ENCODE assay signal across 8 cellular contexts in genomic region chr15:64507293-64507802, GRCh38. TPM values are rescaled to one million over a fixed set of nuclear protein-coding genes. Genes with fewer than 3 reads are reported as not detected.
DNase-seq lines count a peak whose midpoint lies in the region; ATAC-seq, FAIRE-seq and TF ChIP-seq lines count a peak whose summit lies in the region.

No MANE protein-coding gene starts in this region.

- peak; percentile 75 for ATAC-seq in HG02885 (IDR thresholded peaks at IDR 0.05; ENCODE audit: poor library complexity, unreplicated experiment)
- ATAC-seq in GM12878 = peak; percentile 93

- CTCF ChIA-PET in GM12878 (lab: Yijun Ruan, JAX) = interaction anchor here (0.9 to 2.8 kb wide), 18 partner anchors 14 to 467 kb away, joined by 3 to 9 read pairs (median 4); no protein-coding TSS in a partner anchor

- WGBS in GM12878 (ENCODE audit: insufficient coverage, insufficient replicate concordance, low lambda C conversion rate, missing lambda C conversion rate) = 0% methylated on average over 3 of the region's 3 CpGs

- H3K4me2 ChIP-seq in GM12878 (ENCODE audit: control insufficient read depth, insufficient read depth) = peak overlapping the region; percentile 56

- H3K4me3 ChIP-seq in GM12878 = no peak overlapping the region

- no peak for TF ChIP-seq CTCF in GM12878 (IDR thresholded peaks at IDR 0.05 in 2 of 3, conservative IDR thresholded peaks at IDR 0.05 in 1 of 3; ENCODE audit: control insufficient read depth in 2 of 3, extremely low read depth in 1 of 3, insufficient read depth in 1 of 3, low read depth in 3 of 3, low read length in 3 of 3)

- H3K36me3 ChIP-seq in GM12878 (ENCODE audit: control insufficient read depth in 2 of 2, insufficient read depth in 2 of 2, low read length in 1 of 2) = peaks cover 1 to 13% of the 10 kb centered on the region in 2 experiments; a peak in 3 of 4 replicates

- peak overlapping the region; percentile 76 for H3K27ac ChIP-seq in GM12878 (ENCODE audit: control insufficient read depth, insufficient read depth)

- H4K20me1 ChIP-seq in GM12878 (ENCODE audit: control insufficient read depth, insufficient read depth) = no peaks in the 10 kb centered on the region

- SMC1A ChIA-PET in GM12878 (lab: Charles Lee; ENCODE audit: uncharacterized antibody, unreplicated experiment) = interaction anchor here (0.6 to 5.1 kb wide), 54 partner anchors 8 to 325 kb away, joined by 3 to 51 read pairs (median 5); partner anchors contain the start of gene ZNF609

- H3K9me3 ChIP-seq in GM12878 (replicated peaks; ENCODE audit: control insufficient read depth, insufficient read depth, low read length) = no peaks in the 10 kb centered on the region

- BruUV-seq in GM12878 (replicated peaks; lab: Mats Ljungman, UMichigan) = no TSS peak

- no peak overlapping the region for H2AFZ ChIP-seq in GM12878 (ENCODE audit: control insufficient read depth, low read depth, low read length)

- RAD21 ChIA-PET in GM12878 (lab: Charles Lee; ENCODE audit: unreplicated experiment) = interaction anchor here (0.5 to 3.1 kb wide), 32 partner anchors 13 to 683 kb away, joined by 3 to 45 read pairs (median 5); partner anchors contain the start of gene ZNF609

- intact Hi-C loops in GM12878 (cut with micrococcal nuclease; ENCODE audit: unreplicated experiment) = no loop called here

- peak; percentile 74 for DNase-seq in NCI-H82 (lab: John Stamatoyannopoulos, UW)
- DNase-seq in NCI-H82 treated with DMSO at 0.1 percent for 48 hours (lab: John Stamatoyannopoulos, UW; ENCODE audit: unreplicated experiment) = no peak
- peak; percentile 24 for DNase-seq in RPMI8226
- DNase-seq in GM12878 (ENCODE audit: low read depth, low spot score) = peak; percentile 48
- DNase-seq in kidney tubule cell (ENCODE audit: low spot score) = peak; percentile 94
- DNase-seq in stimulated activated CD4-positive, alpha-beta T cell treated with anti-CD3 and anti-CD28 coated beads, Interleukin-1b, Interleukin-23, amount 100 ng/mL, for 4 hours (ENCODE audit: low read depth in 2 of 2) = peak; percentile 22 to 30
- DNase-seq in HuH-7.5 (ENCODE audit: low spot score) = no peak

- POLR2A ChIA-PET in GM12878 (lab: Charles Lee) = interaction anchor here (0.5 to 2.9 kb wide), 19 partner anchors 12 to 204 kb away, joined by 3 to 15 read pairs (median 4); no protein-coding TSS in a partner anchor

- in situ Hi-C loops in GM12878 (cut with MboI) = no loop called here

- no peak for TF ChIP-seq POLR2A in GM12878 (IDR thresholded peaks at IDR 0.05; ENCODE audit: low read depth, low read length)

- peaks cover 75% of the 10 kb centered on the region for H3K79me2 ChIP-seq in GM12878 (ENCODE audit: control insufficient read depth, insufficient read depth, low read length)

- FAIRE-seq in GM12878 (lab: Jason Lieb, UNC) = peak; percentile 90

- no peak for TF ChIP-seq RAD21 in GM12878 (IDR thresholded peaks at IDR 0.05; ENCODE audit: insufficient read depth, low read depth, low read length)

- peak overlapping the region; percentile 5; the same call in 1 of the 2 replicates for H3K9ac ChIP-seq in GM12878 (ENCODE audit: control insufficient read depth, insufficient read depth, low read length)

- H3K27me3 ChIP-seq in GM12878 (replicated peaks in 1 of 2; ENCODE audit: control insufficient read depth in 2 of 2, insufficient read depth in 2 of 2, low read length in 1 of 2) = no peaks in the 10 kb centered on the region

- peaks cover 30% of the 10 kb centered on the region for H3K4me1 ChIP-seq in GM12878 (ENCODE audit: control insufficient read depth, insufficient read depth, low read length)

- 0 out of 4 replicates have a peak, but pooled peaks of 1 of the 2 experiments have one; percentile 8 for TF ChIP-seq EP300 in GM12878 (IDR thresholded peaks at IDR 0.05; ENCODE audit: borderline replicate concordance in 1 of 2, control insufficient read depth in 1 of 2, low read depth in 2 of 2, low read length in 2 of 2)

TF ChIP-seq in GM12878, 131 proteins besides CTCF, POLR2A, EP300 and RAD21 (continues in another document):
- TF ChIP-seq SMAD1 (IDR thresholded peaks at IDR 0.05; ENCODE audit: low read depth, partially characterized antibody) (no peak), EED (IDR thresholded peaks at IDR 0.05; ENCODE audit: low read depth) (peak; percentile 57; the same call in 1 of the 2 replicates), TCF7 (IDR thresholded peaks at IDR 0.05; ENCODE audit: borderline replicate concordance) (no peak), MTA3 (IDR thresholded peaks at IDR 0.05; ENCODE audit: borderline replicate concordance, low read length) (0 out of 2 replicates have a peak, but pooled peaks have one; percentile 19), BCLAF1 (IDR thresholded peaks at IDR 0.05) (no peak), PBX3 (IDR thresholded peaks at IDR 0.05; ENCODE audit: insufficient replicate concordance, low read depth, low read length) (no peak), IRF4 (IDR thresholded peaks at IDR 0.05; ENCODE audit: low read depth, low read length) (0 out of 2 replicates have a peak, but pooled peaks have one; percentile 7), USF2 (IDR thresholded peaks at IDR 0.05; ENCODE audit: borderline replicate concordance, low read depth, low read length) (no peak), TAF1 (IDR thresholded peaks at IDR 0.05; ENCODE audit: borderline replicate concordance, low read depth, low read length) (no peak), DPF2 (IDR thresholded peaks at IDR 0.05) (peak; percentile 49; the same call in 1 of the 2 replicates), IKZF2 (IDR thresholded peaks at IDR 0.05) (peak; percentile 74 to 77; a peak in 3 of 4 replicates), E2F4 (IDR thresholded peaks at IDR 0.05; ENCODE audit: low read depth, low read length) (no peak), ZNF207 (IDR thresholded peaks at IDR 0.05; ENCODE audit: borderline replicate concordance) (no peak)

RNA-seq across cellular contexts. Expression of gene ZNF609, which starts 47.0 kb away (rescaled TPM):
- 96.4 and 97.4 TPM in 2 replicates for total RNA-seq in GM12878 (2013; cell fraction: nucleolus; rRNA removed)
- total RNA-seq in GM12878 (2014; rRNA removed) (13.4 and 14.1 TPM in 2 replicates), GM12878 (2014; rRNA removed; fragmentation: Illumina TruSeq; extraction: Trizol) (15.5 and 16.2 TPM in 2 replicates), GM12878 (2021) (34.1 and 35.3 TPM in 2 replicates)
- 9.4 TPM for polyA plus RNA-seq in GM12878 (2011; ENCODE audit: low read depth)
- polyA plus RNA-seq in GM12878 (2011; rRNA removed) (19.0 and 30.8 TPM in 2 replicates), GM12878 (2014; fragmentation: Illumina TruSeq; extraction: Trizol) (20.5 and 22.6 TPM in 2 replicates), GM12878 (2014; fragmentation: Nextera tagmentation; extraction: Ambion mirVana) (1 to 10 TPM; 5.1 to 7.4 TPM), GM12878 (2014; rRNA removed) (13.1 and 15.4 TPM in 2 replicates), GM12878 (2016; fragmentation: Nextera tagmentation; extraction: Ambion mirVana) (1 to 10 TPM; 7.0 to 7.7 TPM)
- 13.4 and 18.3 TPM in 2 replicates for polyA plus RNA-seq in GM12878 (2011; cell fraction: cytosol; rRNA removed)
- 23.9 and 29.3 TPM in 2 replicates for polyA plus RNA-seq in GM12878 (2011; cell fraction: nucleus; rRNA removed)
- polyA plus RNA-seq in GM12878 (2012) = 13.6 and 15.9 TPM in 2 replicates
- 32.6 and 115 TPM in 2 replicates for polyA minus RNA-seq in GM12878 (2011; rRNA and poly(A)+ RNA removed)
- polyA minus RNA-seq in GM12878 (2011; cell fraction: cytosol; rRNA and poly(A)+ RNA removed) = 12.2 and 13.2 TPM in 2 replicates
- polyA minus RNA-seq in GM12878 (2011; cell fraction: nucleus; rRNA and poly(A)+ RNA removed) = 18.5 and 29.1 TPM in 2 replicates

Comparison
In these comparisons a context has a peak if more than half of its experiments do, and no peak if none do; other contexts are left out.
1. DNase-seq: peak in NCI-H82 (single experiment), RPMI8226 (single experiment), GM12878 (single experiment), kidney tubule cell (single experiment) and stimulated activated CD4-positive, alpha-beta T cell treated with anti-CD3 and anti-CD28 coated beads, Interleukin-1b, Interleukin-23, amount 100 ng/mL, for 4 hours (2 of 2); none in NCI-H82 treated with DMSO at 0.1 percent for 48 hours (single experiment) and HuH-7.5 (single experiment).